ENCODE assay signal across 8 cellular contexts in genomic region chr17:8300629-8301242, GRCh38. TPM values are rescaled to one million over a fixed set of nuclear protein-coding genes. Genes with fewer than 3 reads are reported as not detected.
DNase-seq lines count a peak whose midpoint lies in the region; ATAC-seq, FAIRE-seq and TF ChIP-seq lines count a peak whose summit lies in the region.

No MANE protein-coding gene starts in this region.

- no peak overlapping the region for H3K27ac ChIP-seq in left lung

- H3K4me1 ChIP-seq in left lung = peaks cover 0 to 11% of the 10 kb centered on the region in 2 donors

- H3K36me3 ChIP-seq in left lung = no peaks in the 10 kb centered on the region

- ATAC-seq in left lung = peak; percentile 97
- no peak for ATAC-seq in HG02884 (IDR thresholded peaks at IDR 0.05; ENCODE audit: unreplicated experiment)

- no peak for TF ChIP-seq POLR2A in H54 (IDR thresholded peaks at IDR 0.05; ENCODE audit: low read depth, low read length)

- FAIRE-seq in H54 (lab: Jason Lieb, UNC) = peak; percentile 33

- intact Hi-C loops in left lung (cut with DNase I) = loop anchor here in 1 of 2 donors (10.0 kb wide), 1 partner anchor 206 kb away; no protein-coding TSS in a partner anchor

- H3K4me3 ChIP-seq in choroid plexus epithelial cell (ENCODE audit: low read depth, low read length) (no peak overlapping the region), left lung (no peak overlapping the region)

- TF ChIP-seq CTCF in choroid plexus epithelial cell (conservative IDR thresholded peaks at IDR 0.05; ENCODE audit: low read depth, low read length) = peak; percentile 92
- peak; percentile 77 to 86 for TF ChIP-seq CTCF in left lung (IDR thresholded peaks at IDR 0.05)

- no peaks in the 10 kb centered on the region for H3K27me3 ChIP-seq in left lung

- DNase-seq in CD1c-positive myeloid dendritic cell (ENCODE audit: extremely low spot score) (peak; percentile 79), H54 (ENCODE audit: insufficient read length, low spot score) (peak; percentile 77), NCI-H2227 treated with DMSO at 0.1 percent for 48 hours (lab: John Stamatoyannopoulos, UW) (peak; percentile 29), choroid plexus epithelial cell (ENCODE audit: low read depth) (peak; percentile 80), left lung (peak; percentile 57 to 89)
- DNase-seq in activated CD4-positive, alpha-beta T cell treated with anti-CD3 and anti-CD28 coated beads for 24 hours (ENCODE audit: low read depth in 2 of 2) = peak; percentile 25 to 34
- peak; percentile 30 to 33 (median 31) for DNase-seq in stimulated activated CD4-positive, alpha-beta T cell treated with anti-CD3 and anti-CD28 coated beads, TNF-alpha, amount 100 ng/mL, for 1 hour (ENCODE audit: low read depth in 3 of 3, low spot score in 1 of 3)

- no peaks in the 10 kb centered on the region for H3K9me3 ChIP-seq in left lung

RNA-seq across cellular contexts. Expression of gene SLC25A35, which starts 5.5 kb away (rescaled TPM):
- 10 to 100 TPM in 1 of 2 donors, 1 to 10 TPM in 1; 8.5 to 11.1 TPM for total RNA-seq in left lung

RNA-seq across cellular contexts. Expression of gene ARHGEF15, which starts 9.3 kb away (rescaled TPM):
- total RNA-seq in left lung = 10 to 100 TPM; 18.4 to 25.4 TPM

RNA-seq across cellular contexts. Expression of gene RANGRF, which starts 12.3 kb away (rescaled TPM):
- 10 to 100 TPM; 22.9 to 33.2 TPM for total RNA-seq in left lung

RNA-seq across cellular contexts. Expression of gene ODF4, which starts 38.9 kb away (rescaled TPM):
- not detected for total RNA-seq in left lung

RNA-seq across cellular contexts. Expression of gene PFAS, which starts 51.6 kb away (rescaled TPM):
- total RNA-seq in left lung = 10 to 100 TPM; 25.9 to 51.0 TPM

Comparison
In these comparisons a context has a peak if more than half of its experiments do, and no peak if none do; other contexts are left out.
1. DNase-seq: peak in every context shown above with its lines; median percentile 80 in choroid plexus epithelial cell; 79 in CD1c-positive myeloid dendritic cell; 77 in H54; 73 in left lung; 31 in stimulated activated CD4-positive, alpha-beta T cell treated with anti-CD3 and anti-CD28 coated beads, TNF-alpha, amount 100 ng/mL, for 1 hour; 30 in activated CD4-positive, alpha-beta T cell treated with anti-CD3 and anti-CD28 coated beads for 24 hours; 29 in NCI-H2227 treated with DMSO at 0.1 percent for 48 hours.